Comparison of ENCODE assay signal across 8 cellular contexts in the genomic region with DNA sequence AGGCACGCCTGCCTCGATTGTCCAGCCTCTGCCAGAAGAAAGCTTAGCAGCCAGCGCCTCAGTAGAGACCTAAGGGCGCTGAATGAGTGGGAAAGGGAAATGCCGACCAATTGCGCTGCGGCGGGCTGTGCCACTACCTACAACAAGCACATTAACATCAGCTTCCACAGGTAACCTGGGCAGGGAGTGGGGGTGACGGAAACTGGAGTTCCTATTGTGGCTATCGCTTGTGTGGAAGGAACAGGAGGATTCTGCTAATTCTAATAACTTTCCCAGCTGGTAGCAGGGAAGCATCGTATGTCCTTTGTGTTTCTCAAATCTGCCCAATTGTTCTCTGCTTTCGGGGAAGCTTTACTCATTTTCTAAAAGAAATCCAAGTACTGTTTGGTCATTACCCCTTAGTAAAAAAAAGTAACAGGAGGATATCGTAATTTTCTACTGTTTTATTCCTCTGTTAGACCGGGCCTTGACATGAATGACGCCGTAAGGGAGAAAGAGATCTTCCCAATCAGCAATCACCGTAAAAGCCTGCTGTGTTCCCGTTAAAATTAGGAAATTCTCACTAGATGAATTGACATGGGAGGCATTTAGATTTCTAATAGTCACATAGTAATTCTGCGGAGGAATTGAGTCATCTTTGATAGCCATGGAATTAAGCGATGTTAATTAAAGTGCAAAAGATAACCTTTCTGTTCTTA. TPM values are rescaled to one million over a fixed set of nuclear protein-coding genes. Genes with fewer than 3 reads are reported as not detected.
DNase-seq lines count a peak whose midpoint lies in the region; ATAC-seq, FAIRE-seq and TF ChIP-seq lines count a peak whose summit lies in the region.

No MANE protein-coding gene starts in this region.

- DNase-seq in GM12865 (ENCODE audit: low read depth) (no peak), NCI-H524 treated with DMSO at 0.1 percent for 48 hours (lab: John Stamatoyannopoulos, UW) (peak; percentile 54), coronary artery (ENCODE audit: low spot score) (no peak), GM12892 (ENCODE audit: insufficient read length) (no peak), SK-N-DZ (ENCODE audit: low spot score) (no peak)

- FAIRE-seq in GM12892 (lab: Jason Lieb, UNC): no peak

- H3K27ac ChIP-seq in coronary artery (peak overlapping the region; percentile 93 to 95), mucosa of rectum (ENCODE audit: low read depth in 2 of 2, low read length in 2 of 2) (peak overlapping the region; percentile 98 to 99)

- H3K4me1 ChIP-seq in mucosa of rectum (ENCODE audit: control insufficient read depth in 2 of 2, insufficient read depth in 2 of 2, low read length in 2 of 2): peaks cover 6 to 13% of the 10 kb centered on the region in 2 donors

- no peak for TF ChIP-seq POLR2A in GM12892 (IDR thresholded peaks at IDR 0.05; ENCODE audit: low read depth, low read length)

- ATAC-seq in GM21528 (IDR thresholded peaks at IDR 0.05; ENCODE audit: low FRiP score, unreplicated experiment) (peak; percentile 20), HG03469 (IDR thresholded peaks at IDR 0.05; ENCODE audit: unreplicated experiment) (no peak)

- TF ChIP-seq CTCF in GM12865 (IDR thresholded peaks at IDR 0.05; ENCODE audit: insufficient read depth, low read depth, low read length, missing control alignments): no peak
- no peak for TF ChIP-seq CTCF in coronary artery (IDR thresholded peaks at IDR 0.05)

- H3K36me3 ChIP-seq in mucosa of rectum (ENCODE audit: control insufficient read depth in 2 of 2, insufficient read depth in 2 of 2, low read length in 2 of 2): peaks cover under 1 to 4% of the 10 kb centered on the region in 2 donors

- peak overlapping the region; percentile 82 for H3K4me3 ChIP-seq in GM12865 (ENCODE audit: low read depth, low read length)
- H3K4me3 ChIP-seq in coronary artery: peak overlapping the region; percentile 85
- peak overlapping the region; percentile 94 to 99 for H3K4me3 ChIP-seq in mucosa of rectum (ENCODE audit: low read length in 2 of 2)

- no peaks in the 10 kb centered on the region for H3K27me3 ChIP-seq in mucosa of rectum (ENCODE audit: control insufficient read depth in 2 of 2, insufficient read depth in 2 of 2, low read length in 2 of 2)

- no peaks in the 10 kb centered on the region for H3K9me3 ChIP-seq in mucosa of rectum (ENCODE audit: control insufficient read depth in 2 of 2, low read length in 2 of 2)

- H3K9ac ChIP-seq in mucosa of rectum (ENCODE audit: low read depth in 1 of 2, low read length in 2 of 2): peak overlapping the region; percentile 98 to 99

RNA-seq across cellular contexts. Expression of a gene that starts 0.5 kb away (rescaled TPM):
- 5.7 TPM for polyA plus RNA-seq in GM12892 (2012; ENCODE audit: missing spikeins)
- polyA plus RNA-seq in SK-N-DZ (2014; cell fraction: cytosol; rRNA removed): 9.8 and 10.6 TPM in 2 replicates
- 16.2 and 21.8 TPM in 2 replicates for polyA plus RNA-seq in SK-N-DZ (2014; cell fraction: nucleus; rRNA removed)

RNA-seq across cellular contexts. Expression of a gene that starts 0.9 kb away (rescaled TPM):
- polyA plus RNA-seq in GM12892 (2012; ENCODE audit: missing spikeins): 32.8 TPM
- polyA plus RNA-seq in SK-N-DZ (2014; cell fraction: cytosol; rRNA removed): 8.3 and 9.6 TPM in 2 replicates
- 79.3 and 145 TPM in 2 replicates for polyA plus RNA-seq in SK-N-DZ (2014; cell fraction: nucleus; rRNA removed)

RNA-seq across cellular contexts. Expression of a gene that starts 21.3 kb away (rescaled TPM):
- 17.4 TPM for polyA plus RNA-seq in GM12892 (2012; ENCODE audit: missing spikeins)
- polyA plus RNA-seq in SK-N-DZ (2014; cell fraction: cytosol; rRNA removed): 10.1 and 18.6 TPM in 2 replicates
- 4.8 and 5.3 TPM in 2 replicates for polyA plus RNA-seq in SK-N-DZ (2014; cell fraction: nucleus; rRNA removed)
